Comparison of ENCODE assay signal across 21 cellular contexts in the genomic region with DNA sequence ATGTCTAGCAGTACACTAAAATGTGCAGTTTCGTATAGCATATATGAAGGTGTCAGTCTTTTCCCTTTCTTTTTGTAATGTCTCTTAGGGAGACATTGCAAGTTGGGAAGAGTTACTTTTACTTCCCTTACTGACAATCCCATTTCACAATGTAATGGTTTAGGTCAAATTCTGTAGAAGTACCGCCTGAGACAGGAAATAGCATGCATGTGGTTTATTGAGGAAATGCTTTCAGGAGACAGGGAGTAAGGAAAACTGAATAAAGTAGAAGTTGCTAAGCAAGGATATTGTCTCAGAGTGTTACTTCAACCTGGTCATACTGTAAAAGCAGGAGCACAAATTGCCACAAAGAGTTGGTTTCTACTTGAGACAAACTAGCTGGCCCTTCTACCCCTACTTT. TPM values are rescaled to one million over a fixed set of nuclear protein-coding genes. Genes with fewer than 3 reads are reported as not detected.
A peak's percentile ranks its signal among the peaks of the same experiment; 100 is the strongest.
DNase-seq lines count a peak whose midpoint lies in the region; FAIRE-seq and TF ChIP-seq lines count a peak whose summit lies in the region.
"Had no signal": no experiment of that assay in that cellular context is flagged by ENCODE, and none has a peak within 500 bp of the region (broad histone marks: within the 10 kb centered on the region; RNA-seq: fewer than 3 reads in every experiment).

No MANE protein-coding gene starts in this region.

- H3K4me3 ChIP-seq in ACC112 (ENCODE audit: low read depth, low read length) (no peak overlapping the region), endodermal cell (ENCODE audit: low read length) (peak overlapping the region; percentile 42), prostate gland (no peak overlapping the region), esophagus squamous epithelium (no peak overlapping the region)
- H3K4me3 ChIP-seq in effector memory CD4-positive, alpha-beta T cell (ENCODE audit: insufficient read depth, low read depth, low read length, poor library complexity, severe bottlenecking), result no peak overlapping the region
- H3K4me3 ChIP-seq: body of pancreas, gastroesophageal sphincter, PC-9, SJSA1, tibial nerve had no signal

- DNase-seq in HCEC 1CT (peak; percentile 12), OCI-M1 (lab: John Stamatoyannopoulos, UW) (peak; percentile 18), endodermal cell (no peak), prostate gland (ENCODE audit: low spot score) (no peak), esophagus squamous epithelium (lab: John Stamatoyannopoulos, UW) (no peak), HTR-8/SVneo (ENCODE audit: insufficient read length, low spot score) (no peak)
- no peak for DNase-seq in effector memory CD4-positive, alpha-beta T cell
- DNase-seq: body of pancreas; CD4-positive, CD25-positive, alpha-beta regulatory T cell; NCI-H1694 treated with DMSO at 0.1 percent for 48 hours; NCI-H748 treated with DMSO at 0.1 percent for 48 hours; PC-9; stimulated activated naive CD8-positive, alpha-beta T cell treated with anti-CD3 and anti-CD28 coated beads, Interleukin-15, Interleukin-2, amounts not matched to agents 100 U/mL and 50 U/mL, for 24 hours; T1000 had no signal

- H3K9me3 Mint-ChIP-seq in endodermal cell, result peaks cover 39% of the 10 kb centered on the region
- H3K9me3 Mint-ChIP-seq: activated naive CD4-positive, alpha-beta T cell treated with anti-CD3 and anti-CD28 coated beads, Interleukin-2, amount 50 U/mL, for 72 hours; CD4-positive, CD25-positive, alpha-beta regulatory T cell; natural killer cell treated with Interleukin-12 subunit alpha and Interleukin-12 subunit beta and Interleukin-15 and Interleukin-18, amount 100 ng/mL, for 72 hours had no signal

- H3K4me3 Mint-ChIP-seq in endodermal cell, result no peak overlapping the region
- H3K4me3 Mint-ChIP-seq: CD4-positive, CD25-positive, alpha-beta regulatory T cell; natural killer cell treated with Interleukin-12 subunit alpha and Interleukin-12 subunit beta and Interleukin-15 and Interleukin-18, amount 100 ng/mL, for 72 hours had no signal

- no peak overlapping the region for H3K27ac ChIP-seq in ACC112 (ENCODE audit: low read depth, low read length)
- no peak overlapping the region for H3K27ac ChIP-seq in endodermal cell (ENCODE audit: low read depth, low read length)
- no peak overlapping the region for H3K27ac ChIP-seq in prostate gland
- no peak overlapping the region for H3K27ac ChIP-seq in esophagus squamous epithelium
- H3K27ac ChIP-seq in effector memory CD4-positive, alpha-beta T cell (ENCODE audit: insufficient read depth, low read length, poor library complexity, severe bottlenecking), result no peak overlapping the region
- H3K27ac ChIP-seq: body of pancreas, epithelial cell of prostate, gastroesophageal sphincter, PC-9, SJSA1, tibial nerve had no signal

- WGBS in endodermal cell (ENCODE audit: insufficient coverage in 1 of 2, insufficient read length in 1 of 2), 2 experiments, result 89 to 100% methylated on average over 1 to 2 of the region's 2 CpGs
- 79% methylated on average over 2 of the region's 2 CpGs for WGBS in prostate gland
- WGBS in esophagus squamous epithelium, 2 donors, result 87 to 92% methylated on average over 2 of the region's 2 CpGs

- no peaks in the 10 kb centered on the region for H3K79me2 ChIP-seq in ACC112 (ENCODE audit: control insufficient read depth, insufficient read depth, low read length, unreplicated experiment)

- peaks cover 12% of the 10 kb centered on the region for H3K36me3 Mint-ChIP-seq in endodermal cell (ENCODE audit: low read depth)
- H3K36me3 Mint-ChIP-seq: activated naive CD4-positive, alpha-beta T cell treated with anti-CD3 and anti-CD28 coated beads, Interleukin-2, amount 50 U/mL, for 72 hours; CD4-positive, CD25-positive, alpha-beta regulatory T cell; natural killer cell treated with Interleukin-12 subunit alpha and Interleukin-12 subunit beta and Interleukin-15 and Interleukin-18, amount 100 ng/mL, for 72 hours had no signal

- TF ChIP-seq CTCF in endodermal cell (conservative IDR thresholded peaks at IDR 0.05), result no peak
- TF ChIP-seq CTCF in prostate gland (IDR thresholded peaks at IDR 0.05), result no peak
- TF ChIP-seq CTCF in esophagus squamous epithelium (IDR thresholded peaks at IDR 0.05), result no peak

- H3K4me1 ChIP-seq in ACC112 (ENCODE audit: control insufficient read depth, insufficient read depth, low read length, unreplicated experiment) (peaks cover 6% of the 10 kb centered on the region), endodermal cell (ENCODE audit: control insufficient read depth, insufficient read depth, low read length) (no peaks in the 10 kb centered on the region), prostate gland (replicated peaks) (no peaks in the 10 kb centered on the region), esophagus squamous epithelium (no peaks in the 10 kb centered on the region)
- H3K4me1 ChIP-seq in effector memory CD4-positive, alpha-beta T cell (ENCODE audit: control insufficient read depth, insufficient read depth, low read length, poor library complexity, severe bottlenecking), result no peaks in the 10 kb centered on the region
- H3K4me1 ChIP-seq: body of pancreas, gastroesophageal sphincter, SJSA1, tibial nerve had no signal

- TF ChIP-seq POLR2A in prostate gland (IDR thresholded peaks at IDR 0.05), result no peak
- no peak for TF ChIP-seq POLR2A in esophagus squamous epithelium (IDR thresholded peaks at IDR 0.05)

- no peak for FAIRE-seq in HTR-8/SVneo (lab: Jason Lieb, UNC)

- H3K36me3 ChIP-seq in ACC112 (ENCODE audit: insufficient read depth, low read length) (no peaks in the 10 kb centered on the region), endodermal cell (ENCODE audit: control insufficient read depth, insufficient read depth, low read length) (no peaks in the 10 kb centered on the region), prostate gland (no peaks in the 10 kb centered on the region), esophagus squamous epithelium (no peaks in the 10 kb centered on the region)
- no peaks in the 10 kb centered on the region for H3K36me3 ChIP-seq in effector memory CD4-positive, alpha-beta T cell (ENCODE audit: control insufficient read depth, insufficient read depth, low read length)
- H3K36me3 ChIP-seq: SJSA1 had no signal

- no peaks in the 10 kb centered on the region for H3K27me3 Mint-ChIP-seq in endodermal cell (ENCODE audit: insufficient read depth)
- H3K27me3 Mint-ChIP-seq: CD4-positive, CD25-positive, alpha-beta regulatory T cell; natural killer cell treated with Interleukin-12 subunit alpha and Interleukin-12 subunit beta and Interleukin-15 and Interleukin-18, amount 100 ng/mL, for 72 hours had no signal

- no peaks in the 10 kb centered on the region for H3K4me1 Mint-ChIP-seq in endodermal cell
- H3K4me1 Mint-ChIP-seq: CD4-positive, CD25-positive, alpha-beta regulatory T cell had no signal

- peaks cover 33% of the 10 kb centered on the region for H3K9me3 ChIP-seq in endodermal cell (ENCODE audit: control insufficient read depth, low read length)
- no peaks in the 10 kb centered on the region for H3K9me3 ChIP-seq in prostate gland
- no peaks in the 10 kb centered on the region for H3K9me3 ChIP-seq in esophagus squamous epithelium
- no peaks in the 10 kb centered on the region for H3K9me3 ChIP-seq in effector memory CD4-positive, alpha-beta T cell (ENCODE audit: control insufficient read depth, low read length)
- H3K9me3 ChIP-seq: body of pancreas, gastroesophageal sphincter, SJSA1 had no signal

- H3K9ac ChIP-seq in endodermal cell (ENCODE audit: extremely low read depth, low read length, poor library complexity, severe bottlenecking), result no peak overlapping the region

- H3K27me3 ChIP-seq in ACC112 (ENCODE audit: insufficient read depth, low read length) (no peaks in the 10 kb centered on the region), endodermal cell (ENCODE audit: control insufficient read depth, insufficient read depth, low read length, poor library complexity, severe bottlenecking) (no peaks in the 10 kb centered on the region), prostate gland (replicated peaks; ENCODE audit: insufficient read depth) (no peaks in the 10 kb centered on the region), esophagus squamous epithelium (no peaks in the 10 kb centered on the region)
- H3K27me3 ChIP-seq in effector memory CD4-positive, alpha-beta T cell (replicated peaks; ENCODE audit: control insufficient read depth, insufficient read depth, low read length, poor library complexity, severe bottlenecking), result no peaks in the 10 kb centered on the region
- H3K27me3 ChIP-seq: body of pancreas, gastroesophageal sphincter, SJSA1, tibial nerve had no signal

- no peak overlapping the region for H3K27ac Mint-ChIP-seq in endodermal cell
- H3K27ac Mint-ChIP-seq: activated naive CD4-positive, alpha-beta T cell treated with anti-CD3 and anti-CD28 coated beads, Interleukin-2, amount 50 U/mL, for 72 hours; CD4-positive, CD25-positive, alpha-beta regulatory T cell; natural killer cell treated with Interleukin-12 subunit alpha and Interleukin-12 subunit beta and Interleukin-15 and Interleukin-18, amount 100 ng/mL, for 72 hours had no signal

- peak overlapping the region; percentile 12 for H2AFZ ChIP-seq in ACC112 (ENCODE audit: low read length, unreplicated experiment)
- H2AFZ ChIP-seq: PC-9 had no signal

- intact Hi-C loops in prostate gland (cut with DNase I), result no loop called here
- intact Hi-C loops in esophagus squamous epithelium (cut with DNase I), result no loop called here

RNA-seq across cellular contexts. Expression of a gene that starts 32.1 kb away (rescaled TPM):
- total RNA-seq in endodermal cell, result 10 to 100 TPM; 29.8 to 32.2 TPM
- 41.1 TPM for polyA plus RNA-seq in endodermal cell (2013, experiment 1 of 2)
- 43.3 TPM for polyA plus RNA-seq in endodermal cell (2013, experiment 2 of 2)
- total RNA-seq in prostate gland, result 10 to 100 TPM; 17.3 to 24.5 TPM
- total RNA-seq in esophagus squamous epithelium, result 10 to 100 TPM; 14.9 to 24.2 (median 18.1) TPM

RNA-seq across cellular contexts. Expression of a gene that starts 42.1 kb away (rescaled TPM):
- total RNA-seq in endodermal cell (10 to 100 TPM; 44.7 to 49.4 TPM), prostate gland (10 to 100 TPM; 17.3 to 32.1 TPM), esophagus squamous epithelium (10 to 100 TPM in 3 of 4 donors, 1 to 10 TPM in 1; 8.4 to 24.6 (median 19.3) TPM)
- 31.6 TPM for polyA plus RNA-seq in endodermal cell (2013, experiment 1 of 2)
- polyA plus RNA-seq in endodermal cell (2013, experiment 2 of 2), result 31.6 TPM

Comparison
In these comparisons a context has a peak if more than half of its experiments do, and no peak if none do; other contexts are left out.
1. DNase-seq: peak in HCEC 1CT (single experiment) and OCI-M1 (single experiment); none in endodermal cell (single experiment), prostate gland (single experiment), esophagus squamous epithelium (single experiment), HTR-8/SVneo (single experiment) and effector memory CD4-positive, alpha-beta T cell (0 of 3).